Comparison of ENCODE assay signal across 15 cellular contexts in the genomic region with DNA sequence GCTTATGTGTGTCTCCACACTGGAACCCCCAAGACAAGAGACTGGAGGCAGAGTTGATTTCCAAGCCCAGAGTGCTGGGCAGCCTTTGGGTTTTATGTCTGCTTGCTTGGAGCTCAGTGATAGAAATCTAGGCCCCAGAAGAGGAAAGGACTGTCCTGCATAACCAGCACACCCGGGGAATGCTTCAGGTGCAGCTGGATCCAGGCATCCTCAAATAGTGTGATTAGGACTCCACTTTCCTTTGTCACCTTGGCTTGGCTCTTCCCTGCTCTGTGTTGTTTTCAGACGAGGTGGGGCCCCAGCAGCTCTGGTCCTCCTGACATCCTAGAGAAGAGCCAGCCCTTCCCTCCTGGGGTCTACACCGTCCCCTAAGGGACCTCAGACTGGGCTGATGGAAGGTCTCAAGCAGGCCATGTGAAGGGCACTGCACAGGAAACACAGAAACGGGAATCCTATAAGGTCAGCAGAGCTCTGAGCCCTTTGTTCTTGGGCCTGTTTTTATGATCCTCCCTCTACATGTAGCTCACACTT.
"Had no signal": no experiment of that assay in that cellular context is flagged by ENCODE, and none has a peak within 500 bp of the region (broad histone marks: within the 10 kb centered on the region; RNA-seq: fewer than 3 reads in every experiment).

No MANE protein-coding gene starts in this region.

- H3K4me3 ChIP-seq: heart left ventricle, lower lobe of right lung, neural progenitor cell, ovary, sigmoid colon, tibial artery, vagina had no signal

- H3K9me3 ChIP-seq: heart left ventricle, lower lobe of right lung, ovary, sigmoid colon, tibial artery, vagina had no signal

- ATAC-seq: heart left ventricle; lower lobe of right lung; stimulated activated memory B cell treated with anti-CD40 and anti-IgM and Interleukin-4, amounts not matched to agents 10 μg/mL and 1 μg/mL and 100 μg/mL, for 72 hours had no signal

- H3K4me2 ChIP-seq: neural progenitor cell had no signal

- H2AFZ ChIP-seq: neural progenitor cell had no signal

- H3K36me3 ChIP-seq: heart left ventricle, lower lobe of right lung, neural progenitor cell, ovary, sigmoid colon, tibial artery, vagina had no signal

- H3K27ac ChIP-seq: epithelial cell of prostate, heart left ventricle, lower lobe of right lung, neural progenitor cell, ovary, sigmoid colon, tibial artery, vagina had no signal

- H3K27me3 ChIP-seq: ovary, vagina had no signal

- DNase-seq: activated CD4-positive, alpha-beta T cell treated with anti-CD3 and anti-CD28 coated beads, Interleukin-2, amount 50 U/mL, for 4 hours; activated CD4-positive, CD25-positive, alpha-beta regulatory T cell treated with anti-CD3 and anti-CD28 coated beads, Interleukin-2, amount 50 U/mL, for 72 hours; activated naive CD8-positive, alpha-beta T cell treated with anti-CD3 and anti-CD28 coated beads for 36 hours; amygdala; dermis blood vessel endothelial cell; foreskin melanocyte; heart left ventricle; lower lobe of right lung; ovary; sigmoid colon; tibial artery had no signal

- H3K9ac ChIP-seq: neural progenitor cell had no signal
